ENCODE assay signal across 8 cellular contexts in the genomic region with DNA sequence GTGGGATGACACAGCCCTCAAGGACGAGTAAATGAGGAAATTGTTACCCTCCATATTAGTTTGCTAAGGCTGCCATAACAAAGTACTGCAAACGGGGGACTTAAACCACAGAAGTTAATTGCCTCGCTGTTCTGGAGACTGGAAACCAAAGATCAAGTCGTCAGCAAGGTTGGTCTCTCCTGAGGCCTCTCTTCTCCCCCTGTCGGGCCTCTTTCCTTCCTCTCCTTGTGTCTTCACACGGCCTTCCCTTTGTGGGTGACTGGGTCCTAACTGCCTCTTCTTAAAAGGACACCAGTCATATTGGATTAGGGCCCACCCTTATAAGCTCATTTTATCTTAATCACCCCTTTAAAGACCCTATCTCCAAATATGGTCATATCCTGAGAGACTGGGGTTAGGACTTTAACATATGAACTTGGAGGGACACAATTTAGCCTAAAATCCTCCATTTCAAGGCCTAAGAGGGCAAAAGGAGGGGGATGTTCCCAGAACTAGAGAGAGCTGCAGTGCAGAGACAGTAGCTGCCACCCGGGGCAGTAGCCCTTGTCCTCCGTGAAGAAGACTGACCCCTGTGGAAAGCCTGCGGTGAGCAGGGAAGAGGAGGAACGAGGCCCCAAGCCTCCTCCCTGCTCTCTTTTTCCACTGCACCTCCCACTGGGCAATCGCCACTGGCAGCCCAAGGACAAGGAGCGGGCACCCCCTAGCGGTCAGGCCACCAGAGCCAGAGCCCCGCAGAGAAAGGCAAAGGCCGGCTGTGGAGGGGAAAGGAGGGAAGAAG. TPM values are rescaled to one million over a fixed set of nuclear protein-coding genes. Genes with fewer than 3 reads are reported as not detected.
A peak's percentile ranks its signal among the peaks of the same experiment; 100 is the strongest.
DNase-seq lines count a peak whose midpoint lies in the region; ATAC-seq and TF ChIP-seq lines count a peak whose summit lies in the region.

No MANE protein-coding gene starts in this region.

- peak; percentile 80 for DNase-seq in DMS153 treated with DMSO at 0.1 percent for 48 hours (lab: John Stamatoyannopoulos, UW; ENCODE audit: unreplicated experiment)
- peak in 68 of 76 experiments; percentile 1 to 81 (median 49) for DNase-seq in HUDEP-2 (lab: John Stamatoyannopoulos, UW; ENCODE audit: unreplicated experiment in 76 of 76)
- peak; percentile 27 for DNase-seq in SHP77 treated with DMSO at 0.1 percent for 48 hours (lab: John Stamatoyannopoulos, UW)
- peak; percentile 69 for DNase-seq in activated naive CD4-positive, alpha-beta T cell treated with Interleukin-2 at 50 U/mL for 16 hours
- DNase-seq in Right ventricle myocardium inferior (ENCODE audit: missing footprints), result peak; percentile 90
- DNase-seq in posterior cingulate gyrus, result peak; percentile 71 to 96 (median 80)
- peak; percentile 91 for DNase-seq in upper lobe of right lung

- intact Hi-C loops in Right ventricle myocardium inferior (cut with DNase I) (no loop called here), posterior cingulate gyrus (cut with DNase I) (no loop called here), upper lobe of right lung (cut with DNase I) (no loop called here)

- no peaks in the 10 kb centered on the region for H3K9me3 ChIP-seq in upper lobe of right lung

- ATAC-seq in GM21526 (IDR thresholded peaks at IDR 0.05; ENCODE audit: low FRiP score, unreplicated experiment), result peak; percentile 92
- peak; percentile 88 for ATAC-seq in Right ventricle myocardium inferior
- ATAC-seq in upper lobe of right lung, result peak; percentile 97

- H3K36me3 ChIP-seq in upper lobe of right lung, result no peaks in the 10 kb centered on the region

- no peaks in the 10 kb centered on the region for H3K27me3 ChIP-seq in upper lobe of right lung

- TF ChIP-seq CTCF in upper lobe of right lung (IDR thresholded peaks at IDR 0.05), result peak; percentile 91

- peaks cover 5% of the 10 kb centered on the region for H3K4me1 ChIP-seq in upper lobe of right lung

- H3K27ac ChIP-seq in upper lobe of right lung, result no peak overlapping the region

- no peak overlapping the region for H3K4me3 ChIP-seq in upper lobe of right lung

RNA-seq across cellular contexts. Expression of a gene that starts 35.0 kb away (rescaled TPM):
- not detected for total RNA-seq in Right ventricle myocardium inferior
- 0.93 TPM for total RNA-seq in upper lobe of right lung

RNA-seq across cellular contexts. Expression of a gene that starts 52.9 kb away (rescaled TPM):
- total RNA-seq in Right ventricle myocardium inferior, result 7.9 TPM
- 8.0 TPM for total RNA-seq in upper lobe of right lung

RNA-seq across cellular contexts. Expression of a gene that starts 53.0 kb away (rescaled TPM):
- total RNA-seq in Right ventricle myocardium inferior, result 32.2 TPM
- 116 TPM for total RNA-seq in upper lobe of right lung

Comparison
In these comparisons a context has a peak if more than half of its experiments do, and no peak if none do; other contexts are left out.
1. DNase-seq: peak in every context shown above with its lines; median percentile 91 in upper lobe of right lung; 90 in Right ventricle myocardium inferior; 80 in DMS153 treated with DMSO at 0.1 percent for 48 hours; 80 in posterior cingulate gyrus; 69 in activated naive CD4-positive, alpha-beta T cell treated with Interleukin-2 at 50 U/mL for 16 hours; 49 in HUDEP-2; 27 in SHP77 treated with DMSO at 0.1 percent for 48 hours.